In the genomic region with DNA sequence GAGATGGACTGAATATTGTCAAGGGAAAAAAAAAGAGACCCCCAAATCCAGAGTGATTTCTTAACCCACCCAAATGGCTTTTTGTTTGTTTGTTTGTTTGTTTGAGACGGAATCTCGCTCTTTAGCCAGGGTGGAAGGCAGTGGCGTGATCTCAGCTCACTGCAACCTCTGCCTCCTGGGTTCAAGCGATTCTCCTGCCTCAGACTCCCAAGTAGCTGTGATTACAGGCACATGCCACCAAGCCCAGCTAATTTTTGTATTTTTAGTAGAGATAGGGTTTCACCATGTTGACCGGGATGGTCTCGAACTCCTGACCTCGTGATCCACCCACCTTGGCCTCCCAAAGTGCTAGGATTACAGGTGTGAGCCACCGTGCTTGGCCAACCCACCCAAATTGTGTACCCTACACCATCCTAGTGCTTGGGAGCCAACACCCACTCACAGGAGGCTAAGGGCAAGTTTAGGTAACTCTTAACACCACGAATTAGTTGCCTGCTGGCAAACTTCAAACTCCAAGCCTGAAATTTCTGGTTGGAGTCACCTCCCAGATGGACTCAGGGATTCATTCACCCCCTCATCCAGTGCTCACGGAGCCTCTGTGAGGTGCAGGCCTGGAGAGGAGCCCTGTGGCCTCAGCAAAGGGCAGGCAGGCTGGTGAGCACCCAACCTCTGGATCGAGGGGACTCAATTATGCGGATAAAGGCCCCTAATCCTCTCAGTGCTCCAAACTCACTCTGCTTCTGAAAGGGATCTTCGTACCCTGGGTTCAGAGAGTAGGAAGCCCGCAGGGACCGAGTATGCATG, we compare ENCODE assay signal across 10 cellular contexts. TPM values are rescaled to one million over a fixed set of nuclear protein-coding genes. Genes with fewer than 3 reads are reported as not detected.
DNase-seq lines count a peak whose midpoint lies in the region; ATAC-seq and TF ChIP-seq lines count a peak whose summit lies in the region.
"Had no signal": no experiment of that assay in that cellular context is flagged by ENCODE, and none has a peak within 500 bp of the region (broad histone marks: within the 10 kb centered on the region; RNA-seq: fewer than 3 reads in every experiment).

No MANE protein-coding gene starts in this region.

- H3K9me3 ChIP-seq in upper lobe of left lung: no peaks in the 10 kb centered on the region
- no peaks in the 10 kb centered on the region for H3K9me3 ChIP-seq in CD8-positive, alpha-beta T cell (ENCODE audit: low read length)
- H3K9me3 ChIP-seq: BE2C, testis had no signal

- no peak for TF ChIP-seq EP300 in upper lobe of left lung (IDR thresholded peaks at IDR 0.05)

- no peaks in the 10 kb centered on the region for H3K27me3 Mint-ChIP-seq in activated naive CD4-positive, alpha-beta T cell treated with anti-CD3 and anti-CD28 coated beads, Interleukin-2, amount 10 ng/mL, durations not matched to agents 7 days and 5 days
- no peaks in the 10 kb centered on the region for H3K27me3 Mint-ChIP-seq in mesothelial cell of epicardium (ENCODE audit: low read depth)
- H3K27me3 Mint-ChIP-seq in CD8-positive, alpha-beta T cell (ENCODE audit: low read depth): peaks cover 3% of the 10 kb centered on the region

- DNase-seq in activated naive CD4-positive, alpha-beta T cell treated with anti-CD3 and anti-CD28 coated beads, Interleukin-2, amount 10 ng/mL, durations not matched to agents 7 days and 5 days: no peak
- no peak for DNase-seq in activated naive CD4-positive, alpha-beta T cell treated with anti-CD3 and anti-CD28 coated beads, Interleukin-2, amount 50 U/mL, for 16 hours
- DNase-seq in caudate nucleus (lab: John Stamatoyannopoulos, UW) (no peak), mesothelial cell of epicardium (ENCODE audit: low spot score in 2 of 2, unreplicated experiment in 2 of 2) (no peak), upper lobe of left lung (no peak), globus pallidus (ENCODE audit: low spot score) (no peak)
- no peak for DNase-seq in CD8-positive, alpha-beta T cell
- DNase-seq: BE2C, testis had no signal

- WGBS in upper lobe of left lung, 2 donors: 85 to 89% methylated on average over 10 to 14 of the region's 15 CpGs

- peaks cover 0 to 5% (median 0%) of the 10 kb centered on the region in 4 donors for H3K36me3 ChIP-seq in upper lobe of left lung
- H3K36me3 ChIP-seq in CD8-positive, alpha-beta T cell (ENCODE audit: insufficient read depth, low read length): no peaks in the 10 kb centered on the region

- no peak for TF ChIP-seq CTCF in mesothelial cell of epicardium (IDR thresholded peaks at IDR 0.05; ENCODE audit: unreplicated experiment)
- TF ChIP-seq CTCF in upper lobe of left lung (IDR thresholded peaks at IDR 0.05): no peak
- no peak for TF ChIP-seq CTCF in CD8-positive, alpha-beta T cell (IDR thresholded peaks at IDR 0.05)

- CTCF ChIA-PET in activated naive CD4-positive, alpha-beta T cell treated with anti-CD3 and anti-CD28 coated beads, Interleukin-2, amount 10 ng/mL, durations not matched to agents 7 days and 5 days (lab: Charles Lee): interaction anchor here (0.7 to 1.1 kb wide), 2 partner anchors 11 to 15 kb away, joined by 3 read pairs; no protein-coding TSS in a partner anchor
- CTCF ChIA-PET in CD8-positive, alpha-beta T cell (lab: Charles Lee): interaction anchor here (0.7 kb wide), 1 partner anchor 22 kb away, joined by 3 read pairs; no protein-coding TSS in a partner anchor

- no peak for ATAC-seq in upper lobe of left lung (ENCODE audit: low FRiP score in 2 of 2)
- ATAC-seq in CD8-positive, alpha-beta T cell: no peak
- no peak for ATAC-seq in activated CD4-positive, CD25-positive, alpha-beta regulatory T cell treated with anti-CD3 and anti-CD28 coated beads, Interleukin-2, amount 50 U/mL, for 24 hours

- POLR2A ChIA-PET in CD8-positive, alpha-beta T cell (lab: Charles Lee): no interaction called here

- H3K4me1 Mint-ChIP-seq in activated naive CD4-positive, alpha-beta T cell treated with anti-CD3 and anti-CD28 coated beads, Interleukin-2, amount 10 ng/mL, durations not matched to agents 7 days and 5 days: peaks cover 91% of the 10 kb centered on the region
- H3K4me1 Mint-ChIP-seq in mesothelial cell of epicardium: peaks cover 63% of the 10 kb centered on the region
- peaks cover 62% of the 10 kb centered on the region for H3K4me1 Mint-ChIP-seq in CD8-positive, alpha-beta T cell (ENCODE audit: low read depth)

- peaks cover 37% of the 10 kb centered on the region for H3K36me3 Mint-ChIP-seq in activated naive CD4-positive, alpha-beta T cell treated with anti-CD3 and anti-CD28 coated beads, Interleukin-2, amount 10 ng/mL, durations not matched to agents 7 days and 5 days
- H3K36me3 Mint-ChIP-seq in mesothelial cell of epicardium: peaks cover 28% of the 10 kb centered on the region
- H3K36me3 Mint-ChIP-seq in CD8-positive, alpha-beta T cell: peaks cover 5% of the 10 kb centered on the region

- no peak overlapping the region for H3K4me3 Mint-ChIP-seq in activated naive CD4-positive, alpha-beta T cell treated with anti-CD3 and anti-CD28 coated beads, Interleukin-2, amount 10 ng/mL, durations not matched to agents 7 days and 5 days
- peak overlapping the region; percentile 2 for H3K4me3 Mint-ChIP-seq in mesothelial cell of epicardium
- H3K4me3 Mint-ChIP-seq in CD8-positive, alpha-beta T cell: no peak overlapping the region

- no peak for TF ChIP-seq POLR2A in upper lobe of left lung (IDR thresholded peaks at IDR 0.05)

- peak overlapping the region; percentile 89 for H3K27ac ChIP-seq in caudate nucleus (ENCODE audit: low read depth, low read length)
- peak overlapping the region; percentile 92 to 96 (median 93) for H3K27ac ChIP-seq in upper lobe of left lung
- H3K27ac ChIP-seq in CD8-positive, alpha-beta T cell (ENCODE audit: low read depth, low read length): no peak overlapping the region

- H3K9me3 Mint-ChIP-seq in activated naive CD4-positive, alpha-beta T cell treated with anti-CD3 and anti-CD28 coated beads, Interleukin-2, amount 10 ng/mL, durations not matched to agents 7 days and 5 days: peaks cover 3% of the 10 kb centered on the region
- peaks cover 10% of the 10 kb centered on the region for H3K9me3 Mint-ChIP-seq in mesothelial cell of epicardium
- no peaks in the 10 kb centered on the region for H3K9me3 Mint-ChIP-seq in CD8-positive, alpha-beta T cell

- H3K27me3 ChIP-seq in upper lobe of left lung: no peaks in the 10 kb centered on the region
- H3K27me3 ChIP-seq in CD8-positive, alpha-beta T cell (ENCODE audit: insufficient read depth, low read length): no peaks in the 10 kb centered on the region
- H3K27me3 ChIP-seq: BE2C, testis had no signal

- H3K27ac Mint-ChIP-seq in activated naive CD4-positive, alpha-beta T cell treated with anti-CD3 and anti-CD28 coated beads, Interleukin-2, amount 10 ng/mL, durations not matched to agents 7 days and 5 days: peak overlapping the region; percentile 73
- H3K27ac Mint-ChIP-seq in mesothelial cell of epicardium: peak overlapping the region; percentile 100
- no peak overlapping the region for H3K27ac Mint-ChIP-seq in CD8-positive, alpha-beta T cell

- intact Hi-C loops in CD8-positive, alpha-beta T cell (cut with DNase I, micrococcal nuclease): loop anchor here in 1 of 2 experiments (5.0 kb wide), 1 partner anchor 38 kb away; a partner anchor contains a TSS

- no peak overlapping the region for H3K4me3 ChIP-seq in upper lobe of left lung
- no peak overlapping the region for H3K4me3 ChIP-seq in CD8-positive, alpha-beta T cell (ENCODE audit: low read depth, low read length)
- H3K4me3 ChIP-seq: testis had no signal

- H3K4me1 ChIP-seq in upper lobe of left lung: peaks cover 90 to 98% (median 93%) of the 10 kb centered on the region in 4 donors
- H3K4me1 ChIP-seq in CD8-positive, alpha-beta T cell (ENCODE audit: insufficient read depth, low read length): peaks cover 44% of the 10 kb centered on the region

RNA-seq across cellular contexts. Expression of a gene that starts 37.6 kb away (rescaled TPM):
- total RNA-seq in mesothelial cell of epicardium: 452 to 469 TPM (median 460 TPM) in 3 replicates
- total RNA-seq in upper lobe of left lung: 100 to 1,000 TPM; 162 to 636 (median 512) TPM
- 100 to 1,000 TPM; 110 to 111 TPM for total RNA-seq in CD8-positive, alpha-beta T cell

RNA-seq across cellular contexts. Expression of a gene that starts 59.2 kb away (rescaled TPM):
- total RNA-seq in mesothelial cell of epicardium: 6.1 to 6.8 TPM (median 6.7 TPM) in 3 replicates
- total RNA-seq in upper lobe of left lung: 10 to 100 TPM in 3 of 6 donors, 1 to 10 TPM in 3; 5.2 to 93.2 (median 11.1) TPM
- 1 to 10 TPM; 2.7 to 3.2 TPM for total RNA-seq in CD8-positive, alpha-beta T cell
